24 cellular contexts compared by ENCODE assay signal in genomic region chr11:72524711-72525110, GRCh38.
DNase-seq lines count a peak whose midpoint lies in the region; ATAC-seq, FAIRE-seq and TF ChIP-seq lines count a peak whose summit lies in the region.
"Had no signal": no experiment of that assay in that cellular context is flagged by ENCODE, and none has a peak within 500 bp of the region (broad histone marks: within the 10 kb centered on the region; RNA-seq: fewer than 3 reads in every experiment).

No MANE protein-coding gene starts in this region.

- H3K27ac Mint-ChIP-seq in CD4-positive, CD25-positive, alpha-beta regulatory T cell, result peak overlapping the region in 2 of 3 donors; percentile 22 to 38
- H3K27ac Mint-ChIP-seq in astrocyte (ENCODE audit: unreplicated experiment), result no peak overlapping the region
- H3K27ac Mint-ChIP-seq: activated CD8-positive, alpha-beta memory T cell treated with anti-CD3 and anti-CD28 coated beads, Interleukin-2, amount 10 ng/mL, durations not matched to agents 7 days and 5 days; activated naive CD4-positive, alpha-beta T cell treated with anti-CD3 and anti-CD28 coated beads, Interleukin-2, amount 50 U/mL, for 72 hours; endodermal cell; T-cell had no signal

- no peak overlapping the region for H3K56ac ChIP-seq in IMR-90 (ENCODE audit: extremely low read depth, insufficient read depth, low read length)

- FAIRE-seq in astrocyte (lab: Jason Lieb, UNC), result no peak

- no peak overlapping the region for H2BK20ac ChIP-seq in IMR-90 (ENCODE audit: low read depth, low read length)

- H3K4me2 ChIP-seq in IMR-90 (ENCODE audit: low read depth, low read length) (no peak overlapping the region), astrocyte (ENCODE audit: low read length) (no peak overlapping the region)

- BruUV-seq in IMR-90 (replicated peaks; lab: Mats Ljungman, UMichigan), result no TSS peak

- CTCF ChIA-PET in IMR-90 (lab: Yijun Ruan, JAX), result interaction anchor here (0.7 kb wide), 1 partner anchor 54 kb away, joined by 3 read pairs; no protein-coding TSS in a partner anchor

- H3K27ac ChIP-seq in CD4-positive, CD25-positive, alpha-beta regulatory T cell (ENCODE audit: insufficient read depth, low read length, poor library complexity, severe bottlenecking), result no peak overlapping the region
- H3K27ac ChIP-seq in IMR-90 (ENCODE audit: insufficient read depth, low read length) (no peak overlapping the region), astrocyte (ENCODE audit: low read depth, low read length) (no peak overlapping the region), upper lobe of right lung (no peak overlapping the region)
- H3K27ac ChIP-seq: body of pancreas, coronary artery, uterus had no signal

- no peaks in the 10 kb centered on the region for H3K36me3 ChIP-seq in CD4-positive, CD25-positive, alpha-beta regulatory T cell (ENCODE audit: control insufficient read depth, insufficient read depth, low read length)
- H3K36me3 ChIP-seq in IMR-90 (ENCODE audit: control insufficient read depth, insufficient read depth, low read length), result no peaks in the 10 kb centered on the region
- no peaks in the 10 kb centered on the region for H3K36me3 ChIP-seq in astrocyte (ENCODE audit: insufficient read depth, low read length)
- no peaks in the 10 kb centered on the region for H3K36me3 ChIP-seq in upper lobe of right lung
- H3K36me3 ChIP-seq: uterus had no signal

- H3K4me1 Mint-ChIP-seq in CD4-positive, CD25-positive, alpha-beta regulatory T cell, result peaks cover 10 to 22% (median 17%) of the 10 kb centered on the region in 4 donors
- peaks cover 4% of the 10 kb centered on the region for H3K4me1 Mint-ChIP-seq in astrocyte (ENCODE audit: low read depth, unreplicated experiment)

- no peaks in the 10 kb centered on the region for H3K9me1 ChIP-seq in IMR-90 (ENCODE audit: insufficient read depth, low read length)

- H3K18ac ChIP-seq in IMR-90 (ENCODE audit: low read depth, low read length), result no peak overlapping the region

- no peak for DNase-seq in CD4-positive, CD25-positive, alpha-beta regulatory T cell
- DNase-seq in IMR-90, result peak; percentile 27
- DNase-seq in astrocyte (ENCODE audit: low read depth), result peak; percentile 54
- peak; percentile 58 for DNase-seq in iris pigment epithelial cell (ENCODE audit: low read depth)
- no peak for DNase-seq in CD1c-positive myeloid dendritic cell (ENCODE audit: extremely low spot score)
- no peak for DNase-seq in upper lobe of right lung
- DNase-seq in D341Med (ENCODE audit: low spot score), result no peak
- DNase-seq in stimulated activated CD4-positive, alpha-beta T cell treated with anti-CD3 and anti-CD28 coated beads, Interleukin-4, amount 100 ng/mL, for 1 hour, result no peak
- DNase-seq: activated CD4-positive, alpha-beta T cell treated with anti-CD3 and anti-CD28 coated beads for 48 hours; activated CD8-positive, alpha-beta memory T cell treated with anti-CD3 and anti-CD28 coated beads, Interleukin-2, amount 10 ng/mL, durations not matched to agents 7 days and 5 days; body of pancreas; CD4-positive, alpha-beta memory T cell; DMS53; left colon; naive thymus-derived CD8-positive, alpha-beta T cell; NCI-H1092 treated with DMSO at 0.1 percent for 48 hours; NCI-H2029; NCI-H82; T-cell; uterus had no signal

- no peak overlapping the region for H3K4me3 ChIP-seq in CD4-positive, CD25-positive, alpha-beta regulatory T cell (ENCODE audit: low read depth, low read length)
- no peak overlapping the region for H3K4me3 ChIP-seq in IMR-90 (ENCODE audit: insufficient read depth, low read depth, low read length)
- no peak overlapping the region for H3K4me3 ChIP-seq in astrocyte (ENCODE audit: insufficient read depth, low read depth, low read length)
- no peak overlapping the region for H3K4me3 ChIP-seq in upper lobe of right lung
- H3K4me3 ChIP-seq: body of pancreas, coronary artery, uterus had no signal

- H3K9me3 Mint-ChIP-seq in CD4-positive, CD25-positive, alpha-beta regulatory T cell, result peaks cover 0 to 2% (median 0%) of the 10 kb centered on the region in 7 donors
- no peaks in the 10 kb centered on the region for H3K9me3 Mint-ChIP-seq in astrocyte (ENCODE audit: unreplicated experiment)
- H3K9me3 Mint-ChIP-seq: activated naive CD4-positive, alpha-beta T cell treated with anti-CD3 and anti-CD28 coated beads, Interleukin-2, amount 50 U/mL, for 72 hours; CD4-positive, alpha-beta memory T cell; endodermal cell; naive thymus-derived CD8-positive, alpha-beta T cell; T-cell had no signal

- H3K27me3 Mint-ChIP-seq in CD4-positive, CD25-positive, alpha-beta regulatory T cell, result peaks cover 7% of the 10 kb centered on the region
- H3K27me3 Mint-ChIP-seq in astrocyte (ENCODE audit: low read depth, unreplicated experiment), result peaks cover 28% of the 10 kb centered on the region
- H3K27me3 Mint-ChIP-seq: CD4-positive, alpha-beta memory T cell; T-cell had no signal

- H3K9ac ChIP-seq in IMR-90 (ENCODE audit: low read depth, low read length) (no peak overlapping the region), astrocyte (ENCODE audit: low read length) (no peak overlapping the region)

- intact Hi-C loops in IMR-90 (cut with micrococcal nuclease), result no loop called here
- intact Hi-C loops in upper lobe of right lung (cut with DNase I), result no loop called here

- no peak for TF ChIP-seq RAD21 in IMR-90 (IDR thresholded peaks at IDR 0.05; ENCODE audit: low read length)

- no peaks in the 10 kb centered on the region for H3K79me1 ChIP-seq in IMR-90 (ENCODE audit: low read depth in 1 of 2, low read length in 2 of 2)

- no peaks in the 10 kb centered on the region for H4K20me1 ChIP-seq in IMR-90 (ENCODE audit: insufficient read depth, low read length)
- no peaks in the 10 kb centered on the region for H4K20me1 ChIP-seq in astrocyte (ENCODE audit: insufficient read depth, low read length)

- no peaks in the 10 kb centered on the region for H3K36me3 Mint-ChIP-seq in CD4-positive, CD25-positive, alpha-beta regulatory T cell
- no peaks in the 10 kb centered on the region for H3K36me3 Mint-ChIP-seq in astrocyte (ENCODE audit: low read depth, unreplicated experiment)
- H3K36me3 Mint-ChIP-seq: activated CD8-positive, alpha-beta memory T cell treated with anti-CD3 and anti-CD28 coated beads, Interleukin-2, amount 10 ng/mL, durations not matched to agents 7 days and 5 days; activated naive CD4-positive, alpha-beta T cell treated with anti-CD3 and anti-CD28 coated beads, Interleukin-2, amount 50 U/mL, for 72 hours; CD4-positive, alpha-beta memory T cell; naive thymus-derived CD8-positive, alpha-beta T cell; T-cell had no signal

- dilution Hi-C loops in IMR-90 (cut with HindIII; ENCODE audit: low sequenced_read_pairs, unreplicated experiment), result no loop called here

- no peak overlapping the region for H4K5ac ChIP-seq in IMR-90 (ENCODE audit: low read depth, low read length)

- H4K8ac ChIP-seq in IMR-90 (ENCODE audit: low read depth in 2 of 2, low read length in 2 of 2), result no peak overlapping the region

- no peak overlapping the region for H3K14ac ChIP-seq in IMR-90 (replicated peaks; ENCODE audit: low read depth, low read length)

- no CpG with 5 or more reads among the region's 2 CpGs for WGBS in IMR-90 (ENCODE audit: extremely low coverage in 2 of 2, insufficient read length in 1 of 2), 2 experiments

- H3K23ac ChIP-seq in IMR-90 (ENCODE audit: low read depth, low read length), result no peak overlapping the region

- POLR2A ChIA-PET in IMR-90 (lab: Charles Lee; ENCODE audit: unreplicated experiment), result no interaction called here

- no peak for TF ChIP-seq CTCF in IMR-90 (conservative IDR thresholded peaks at IDR 0.05; ENCODE audit: low read depth, low read length)
- no peak for TF ChIP-seq CTCF in astrocyte (IDR thresholded peaks at IDR 0.05; ENCODE audit: insufficient read depth, low read depth, low read length)
- TF ChIP-seq CTCF in upper lobe of right lung (IDR thresholded peaks at IDR 0.05), result no peak

- H3K4me1 ChIP-seq in CD4-positive, CD25-positive, alpha-beta regulatory T cell (ENCODE audit: control insufficient read depth, insufficient read depth, low read length, poor library complexity, severe bottlenecking), result peaks cover 12% of the 10 kb centered on the region
- H3K4me1 ChIP-seq in IMR-90 (ENCODE audit: control insufficient read depth, insufficient read depth, low read length), result no peaks in the 10 kb centered on the region
- no peaks in the 10 kb centered on the region for H3K4me1 ChIP-seq in astrocyte (ENCODE audit: insufficient read depth, low read length)
- peaks cover 4% of the 10 kb centered on the region for H3K4me1 ChIP-seq in upper lobe of right lung
- H3K4me1 ChIP-seq: body of pancreas, uterus had no signal

- no peak overlapping the region for H2BK5ac ChIP-seq in IMR-90 (ENCODE audit: low read depth, low read length, poor library complexity, severe bottlenecking)

- no peak for TF ChIP-seq POLR2A in IMR-90 (IDR thresholded peaks at IDR 0.05; ENCODE audit: low read depth, low read length)

- no peaks in the 10 kb centered on the region for H3K27me3 ChIP-seq in CD4-positive, CD25-positive, alpha-beta regulatory T cell (ENCODE audit: control insufficient read depth, insufficient read depth, low read length)
- H3K27me3 ChIP-seq in IMR-90 (ENCODE audit: control insufficient read depth, insufficient read depth, low read length) (peaks cover 33% of the 10 kb centered on the region), astrocyte (ENCODE audit: insufficient read depth, low read length) (no peaks in the 10 kb centered on the region), upper lobe of right lung (no peaks in the 10 kb centered on the region)
- H3K27me3 ChIP-seq: body of pancreas, uterus had no signal

- in situ Hi-C loops in IMR-90 (cut with MboI; ENCODE audit: low sequenced_read_pairs), result no loop called here

- ATAC-seq in CD4-positive, CD25-positive, alpha-beta regulatory T cell (ENCODE audit: low read depth in 2 of 2), result no peak
- ATAC-seq in IMR-90 (ENCODE audit: low read depth) (no peak), upper lobe of right lung (no peak)
- ATAC-seq: activated CD8-positive, alpha-beta memory T cell treated with anti-CD3 and anti-CD28 coated beads, Interleukin-2, amount 10 ng/mL, durations not matched to agents 7 days and 5 days; activated naive CD4-positive, alpha-beta T cell treated with anti-CD3 and anti-CD28 coated beads, Interleukin-2, amount 50 U/mL, for 72 hours; body of pancreas; left colon; naive thymus-derived CD8-positive, alpha-beta T cell; right cardiac atrium; T-cell had no signal

- no peak overlapping the region for H2BK120ac ChIP-seq in IMR-90 (ENCODE audit: low read depth, low read length)

- no peak overlapping the region for H2AK9ac ChIP-seq in IMR-90 (replicated peaks; ENCODE audit: low read depth, low read length, poor library complexity)

- no peaks in the 10 kb centered on the region for H3K79me2 ChIP-seq in astrocyte (ENCODE audit: insufficient read depth, low read length)

- H2AK5ac ChIP-seq in IMR-90 (ENCODE audit: low read depth, low read length), result no peak overlapping the region

- no peak overlapping the region for H2BK15ac ChIP-seq in IMR-90 (ENCODE audit: low read depth, low read length)

- no peaks in the 10 kb centered on the region for H3K9me3 ChIP-seq in CD4-positive, CD25-positive, alpha-beta regulatory T cell (ENCODE audit: control insufficient read depth in 2 of 2, low read length in 2 of 2)
- H3K9me3 ChIP-seq in IMR-90 (ENCODE audit: control insufficient read depth, insufficient read depth, low read length) (no peaks in the 10 kb centered on the region), astrocyte (ENCODE audit: insufficient read depth, low read depth, low read length) (no peaks in the 10 kb centered on the region), upper lobe of right lung (no peaks in the 10 kb centered on the region)
- H3K9me3 ChIP-seq: body of pancreas, uterus had no signal

- H4K91ac ChIP-seq in IMR-90 (ENCODE audit: insufficient read depth, low read depth, low read length), result no peak overlapping the region

- H2AFZ ChIP-seq in IMR-90 (replicated peaks; ENCODE audit: low read length, poor library complexity) (no peak overlapping the region), astrocyte (ENCODE audit: low read depth, low read length) (no peak overlapping the region)

- no peak overlapping the region for H3K4me3 Mint-ChIP-seq in CD4-positive, CD25-positive, alpha-beta regulatory T cell
- no peak overlapping the region for H3K4me3 Mint-ChIP-seq in astrocyte (ENCODE audit: unreplicated experiment)
- H3K4me3 Mint-ChIP-seq: activated CD8-positive, alpha-beta memory T cell treated with anti-CD3 and anti-CD28 coated beads, Interleukin-2, amount 10 ng/mL, durations not matched to agents 7 days and 5 days; CD4-positive, alpha-beta memory T cell; endodermal cell; naive thymus-derived CD8-positive, alpha-beta T cell; T-cell had no signal

- H3K4ac ChIP-seq in IMR-90 (ENCODE audit: low read depth, low read length), result no peak overlapping the region

Comparison
In these comparisons a context has a peak if more than half of its experiments do, and no peak if none do; other contexts are left out.
1. DNase-seq: peak in IMR-90 (single experiment), astrocyte (single experiment) and iris pigment epithelial cell (single experiment); none in CD4-positive, CD25-positive, alpha-beta regulatory T cell (0 of 3), CD1c-positive myeloid dendritic cell (single experiment), upper lobe of right lung (single experiment), D341Med (single experiment) and stimulated activated CD4-positive, alpha-beta T cell treated with anti-CD3 and anti-CD28 coated beads, Interleukin-4, amount 100 ng/mL, for 1 hour (single experiment).